ENCODE assay signal across 1 cellular context in genomic region chr3:143814358-143814968, GRCh38.
TF ChIP-seq lines count a peak whose summit lies in the region.

No MANE protein-coding gene starts in this region.

TF ChIP-seq in GM23338, 12 proteins besides CTCF, POLR2A, EP300 and RAD21 (continued from another document):
- TF ChIP-seq ZNF462 (CRISPR knock-in tag; IDR thresholded peaks at IDR 0.05) (no peak), NANOG (IDR thresholded peaks at IDR 0.05; ENCODE audit: borderline replicate concordance) (no peak), POLR2AphosphoS5 (IDR thresholded peaks at IDR 0.05; ENCODE audit: low read depth) (no peak), CREB1 (CRISPR knock-in tag; IDR thresholded peaks at IDR 0.05; ENCODE audit: low read depth) (no peak), STAT1 (IDR thresholded peaks at IDR 0.05; ENCODE audit: unreplicated experiment) (no peak), ZNF331 (CRISPR knock-in tag; IDR thresholded peaks at IDR 0.05; ENCODE audit: low read depth) (no peak), ETS1 (IDR thresholded peaks at IDR 0.05) (no peak)
